26 cellular contexts compared by ENCODE assay signal in genomic region chr4:95386410-95386809, GRCh38.
DNase-seq lines count a peak whose midpoint lies in the region; ATAC-seq and TF ChIP-seq lines count a peak whose summit lies in the region.
"Had no signal": no experiment of that assay in that cellular context is flagged by ENCODE, and none has a peak within 500 bp of the region (broad histone marks: within the 10 kb centered on the region; RNA-seq: fewer than 3 reads in every experiment).

No MANE protein-coding gene starts in this region.

- H3K4me2 ChIP-seq in neuronal stem cell (ENCODE audit: insufficient read depth, low read length, poor library complexity, severe bottlenecking) = no peak overlapping the region
- H3K4me2 ChIP-seq: PC-9 had no signal

- no peak overlapping the region for H2BK5ac ChIP-seq in neuronal stem cell (ENCODE audit: low read length)

- CTCF ChIA-PET in WTC11 (lab: Charles Lee) = interaction anchor here (0.9 to 1.6 kb wide), 2 partner anchors 23 to 182 kb away, joined by 3 to 5 read pairs; no protein-coding TSS in a partner anchor

- no peaks in the 10 kb centered on the region for H3K79me1 ChIP-seq in neuronal stem cell (ENCODE audit: low read depth, low read length)

- H2AFZ ChIP-seq in neuronal stem cell (ENCODE audit: low read length) = peak overlapping the region; percentile 28
- H2AFZ ChIP-seq: GM23248, PC-9 had no signal

- H3K27me3 Mint-ChIP-seq in WTC11 (ENCODE audit: low read depth) = peaks cover 96% of the 10 kb centered on the region
- H3K27me3 Mint-ChIP-seq: CD4-positive, alpha-beta memory T cell had no signal

- no peak overlapping the region for H2BK120ac ChIP-seq in neuronal stem cell (ENCODE audit: low read depth, low read length)

- no peak overlapping the region for H3K18ac ChIP-seq in neuronal stem cell (ENCODE audit: low read length)

- no peak overlapping the region for H3K14ac ChIP-seq in neuronal stem cell (ENCODE audit: low read length)

- no peaks in the 10 kb centered on the region for H3K9me3 Mint-ChIP-seq in WTC11

- H3K27ac ChIP-seq in neuronal stem cell (replicated peaks; ENCODE audit: low read length) (no peak overlapping the region), upper lobe of right lung (no peak overlapping the region)
- H3K27ac ChIP-seq: GM23248, PC-9, SJCRH30 had no signal

- POLR2A ChIA-PET in WTC11 (lab: Charles Lee) = no interaction called here

- no peak overlapping the region for H2BK12ac ChIP-seq in neuronal stem cell (ENCODE audit: low read length)

- no CpG with 5 or more reads among the region's 3 CpGs for WGBS in neuronal stem cell (ENCODE audit: extremely low coverage in 2 of 2, insufficient read length in 2 of 2, insufficient replicate concordance in 1 of 2), 2 donors

- no peak overlapping the region for H4K91ac ChIP-seq in neuronal stem cell (ENCODE audit: low read depth, low read length, poor library complexity)

- peak; percentile 88 for ATAC-seq in WTC11
- no peak for ATAC-seq in upper lobe of right lung
- ATAC-seq in GM19467 (IDR thresholded peaks at IDR 0.05; ENCODE audit: unreplicated experiment) = no peak
- ATAC-seq: Right ventricle myocardium inferior, SK-N-SH treated with all-trans-retinoic acid at 6 μM for 48 hours had no signal

- peak; percentile 49 for DNase-seq in DMS 273 treated with DMSO at 0.1 percent for 48 hours (lab: John Stamatoyannopoulos, UW)
- peak; percentile 19 for DNase-seq in G401 (ENCODE audit: low spot score)
- no peak for DNase-seq in WTC11 (ENCODE audit: low spot score)
- no peak for DNase-seq in neuronal stem cell (ENCODE audit: low spot score)
- DNase-seq in upper lobe of right lung = no peak
- no peak for DNase-seq in anterior cingulate cortex (lab: John Stamatoyannopoulos, UW)
- DNase-seq: C1 segment of cervical spinal cord; CD4-positive, alpha-beta memory T cell; COR-L47; DMS79 treated with DMSO at 0.1 percent for 48 hours; GM23248; HCEC 1CT; KBM-7; MG63; NCI-H1105 treated with DMSO at 0.1 percent for 48 hours; NCI-H146; NCI-H1930; NCI-H2107; NCI-H446 treated with DMSO at 0.1 percent for 48 hours; NCI-H748 treated with DMSO at 0.1 percent for 48 hours; NK-92 treated with Interleukin-12 subunit alpha and Interleukin-12 subunit beta, amount 100 ng/mL, for 24 hours; PC-9; SJCRH30 had no signal

- no peak overlapping the region for H3K4ac ChIP-seq in neuronal stem cell (ENCODE audit: low read length)

- H3K9me3 ChIP-seq in neuronal stem cell (replicated peaks in 1 of 2; ENCODE audit: control insufficient read depth in 2 of 2, insufficient read depth in 1 of 2, low read depth in 1 of 2, low read length in 2 of 2) (no peaks in the 10 kb centered on the region), upper lobe of right lung (no peaks in the 10 kb centered on the region)
- H3K9me3 ChIP-seq: MG63, SJCRH30 had no signal

- H3K23ac ChIP-seq in neuronal stem cell (ENCODE audit: low read depth, low read length, poor library complexity) = no peak overlapping the region

- H3K4me3 ChIP-seq in neuronal stem cell (ENCODE audit: low read length in 2 of 2) (no peak overlapping the region), upper lobe of right lung (no peak overlapping the region)
- H3K4me3 ChIP-seq: GM23248, MG63, PC-9, SJCRH30 had no signal

- H3K27ac Mint-ChIP-seq in WTC11 = no peak overlapping the region
- H3K27ac Mint-ChIP-seq: CD4-positive, alpha-beta memory T cell had no signal

- H3K36me3 ChIP-seq in neuronal stem cell (replicated peaks in 1 of 2; ENCODE audit: control insufficient read depth in 2 of 2, insufficient read depth in 2 of 2, low read length in 2 of 2) (no peaks in the 10 kb centered on the region), upper lobe of right lung (no peaks in the 10 kb centered on the region)
- H3K36me3 ChIP-seq: MG63, SJCRH30 had no signal

- H3K27me3 ChIP-seq in neuronal stem cell (ENCODE audit: control insufficient read depth in 3 of 3, insufficient read depth in 3 of 3, low read depth in 1 of 3, low read length in 3 of 3) = no peaks in the 10 kb centered on the region
- no peaks in the 10 kb centered on the region for H3K27me3 ChIP-seq in upper lobe of right lung
- H3K27me3 ChIP-seq: MG63, SJCRH30 had no signal

- H3K9ac ChIP-seq in neuronal stem cell (ENCODE audit: low read depth, low read length, poor library complexity) = no peak overlapping the region
- H3K9ac ChIP-seq: GM23248 had no signal

- in situ Hi-C loops in G401 (cut with HindIII; ENCODE audit: low sequenced_read_pairs) = no loop called here

- no peak overlapping the region for H3K4me3 Mint-ChIP-seq in WTC11
- H3K4me3 Mint-ChIP-seq: CD4-positive, alpha-beta memory T cell had no signal

- TF ChIP-seq CTCF in WTC11 (IDR thresholded peaks at IDR 0.05) (no peak), upper lobe of right lung (IDR thresholded peaks at IDR 0.05) (no peak)

- intact Hi-C loops in upper lobe of right lung (cut with DNase I) = no loop called here

- H2AK5ac ChIP-seq in neuronal stem cell (ENCODE audit: low read depth, low read length) = no peak overlapping the region

- H3K4me1 Mint-ChIP-seq in WTC11 = peaks cover 23% of the 10 kb centered on the region
- H3K4me1 Mint-ChIP-seq: CD4-positive, alpha-beta memory T cell had no signal

- H4K8ac ChIP-seq in neuronal stem cell (ENCODE audit: low read depth, low read length) = no peak overlapping the region

- H3K4me1 ChIP-seq in neuronal stem cell (ENCODE audit: control insufficient read depth in 2 of 2, insufficient read depth in 1 of 2, low read depth in 1 of 2, low read length in 2 of 2) (no peaks in the 10 kb centered on the region), upper lobe of right lung (no peaks in the 10 kb centered on the region)
- H3K4me1 ChIP-seq: SJCRH30 had no signal

- H2BK15ac ChIP-seq in neuronal stem cell (ENCODE audit: low read length) = no peak overlapping the region

- H3K36me3 Mint-ChIP-seq in WTC11 = no peaks in the 10 kb centered on the region
- H3K36me3 Mint-ChIP-seq: CD4-positive, alpha-beta memory T cell had no signal

TF ChIP-seq in WTC11, 78 proteins besides CTCF, POLR2A, EP300 and RAD21:
- TF ChIP-seq ZMAT4 (CRISPR knock-in tag; IDR thresholded peaks at IDR 0.05) (0 out of 2 replicates have a peak, but pooled peaks have one; percentile 44), GABPB1 (CRISPR knock-in tag; IDR thresholded peaks at IDR 0.05) (no peak), TEAD1 (CRISPR knock-in tag; IDR thresholded peaks at IDR 0.05) (peak; percentile 51; the same call in 1 of the 2 replicates)

Comparison
In these comparisons a context has a peak if more than half of its experiments do, and no peak if none do; other contexts are left out.
1. DNase-seq: peak in DMS 273 treated with DMSO at 0.1 percent for 48 hours (single experiment) and G401 (single experiment); none in WTC11 (single experiment), neuronal stem cell (single experiment), upper lobe of right lung (single experiment) and anterior cingulate cortex (0 of 58).